In the genomic region with DNA sequence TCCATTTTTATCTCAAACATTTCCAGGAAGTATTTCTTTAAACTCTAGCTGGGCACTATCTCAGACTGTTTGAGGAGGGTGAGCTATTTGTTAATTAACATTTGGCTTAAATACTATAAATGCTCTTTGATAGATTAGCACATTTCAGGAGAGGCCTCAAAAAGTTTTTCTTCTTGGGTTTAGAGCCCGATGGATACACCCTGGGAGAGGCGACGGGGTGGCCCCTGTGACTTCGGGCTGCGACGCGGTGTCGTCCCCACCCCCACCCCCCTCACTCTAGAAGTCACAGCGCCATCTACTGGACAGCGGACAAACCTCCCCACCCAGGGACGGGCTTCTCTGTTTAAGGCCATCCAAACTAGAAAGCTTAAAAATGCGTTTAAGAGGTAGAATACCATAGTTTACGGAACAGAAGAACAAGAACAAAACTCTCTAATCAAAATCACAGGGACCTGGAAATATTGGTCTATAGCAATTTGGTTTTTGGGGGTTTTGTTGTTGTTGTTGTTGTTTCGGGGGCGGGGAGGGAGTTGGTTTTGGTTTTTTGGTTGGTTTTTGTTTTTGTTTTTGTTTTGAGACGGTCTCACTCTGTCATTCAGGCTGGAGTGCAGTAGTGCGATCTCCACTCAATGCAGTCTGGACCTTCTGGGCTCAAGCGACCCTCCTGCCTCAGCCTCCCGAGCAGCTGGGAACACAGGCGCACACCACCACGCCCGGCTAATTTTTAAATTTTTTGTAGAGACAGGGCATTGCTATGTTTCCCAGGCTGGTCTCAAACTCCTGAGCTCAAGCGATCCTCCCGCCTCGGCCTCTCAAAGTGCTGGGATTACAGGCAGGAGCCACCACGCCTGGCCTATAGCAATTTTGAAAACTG, we compare ENCODE assay signal across 8 cellular contexts.
DNase-seq lines count a peak whose midpoint lies in the region; ATAC-seq and TF ChIP-seq lines count a peak whose summit lies in the region.

No MANE protein-coding gene starts in this region.

- no peak overlapping the region for H2BK120ac ChIP-seq in H9 (ENCODE audit: low read depth, low read length, poor library complexity, severe bottlenecking)

- H3K4me3 Mint-ChIP-seq in H9: no peak overlapping the region; a peak in 2 of 5 replicates

- peaks cover 29 to 34% of the 10 kb centered on the region in 2 experiments for H3K4me1 Mint-ChIP-seq in H9

- no peak overlapping the region for H3K4me3 ChIP-seq in BJ (ENCODE audit: low read depth, low read length)
- H3K4me3 ChIP-seq in NT2/D1 (ENCODE audit: insufficient read length, low read depth): no peak overlapping the region

- H3K79me2 ChIP-seq in H9 (ENCODE audit: insufficient read depth, low read length): no peaks in the 10 kb centered on the region

- no peaks in the 10 kb centered on the region for H3K9me3 Mint-ChIP-seq in H9

- H3K27me3 ChIP-seq in BJ (ENCODE audit: control insufficient read depth, insufficient read depth, low read length) (no peaks in the 10 kb centered on the region), H9 (ENCODE audit: insufficient read depth, low read length) (no peaks in the 10 kb centered on the region), NT2/D1 (ENCODE audit: insufficient read depth, insufficient read length) (peaks cover 5% of the 10 kb centered on the region)

- no peak overlapping the region for H4K5ac ChIP-seq in H9 (ENCODE audit: insufficient read length, low read depth, low read length)

- H3K4ac ChIP-seq in H9 (ENCODE audit: low read depth, low read length): no peak overlapping the region

- peaks cover 11% of the 10 kb centered on the region for H3K27me3 Mint-ChIP-seq in H9 (ENCODE audit: low read depth)

- H4K91ac ChIP-seq in H9 (ENCODE audit: insufficient read length, low read depth, low read length): no peak overlapping the region

- H3K36me3 Mint-ChIP-seq in H9 (ENCODE audit: insufficient read depth in 1 of 3, low read depth in 3 of 3): no peaks in the 10 kb centered on the region

- TF ChIP-seq CTCF in BJ (IDR thresholded peaks at IDR 0.05; ENCODE audit: insufficient read depth, low read depth, low read length) (peak; percentile 86), H9 (conservative IDR thresholded peaks at IDR 0.05) (peak; percentile 81)

- H3K79me1 ChIP-seq in H9 (ENCODE audit: insufficient read depth, low read depth, low read length, poor library complexity, severe bottlenecking): no peaks in the 10 kb centered on the region

- H3K27ac ChIP-seq in H9 (ENCODE audit: insufficient read length, low read depth, low read length): no peak overlapping the region

- H2BK15ac ChIP-seq in H9 (ENCODE audit: low read depth, low read length): no peak overlapping the region

- no peak overlapping the region for H3K56ac ChIP-seq in H9 (ENCODE audit: insufficient read length, low read depth, low read length)

- H4K8ac ChIP-seq in H9 (replicated peaks; ENCODE audit: insufficient read length, low read depth, low read length): no peak overlapping the region

- H2BK5ac ChIP-seq in H9 (ENCODE audit: insufficient read length, low read length): no peak overlapping the region

- H3K9ac ChIP-seq in H9 (ENCODE audit: extremely low read depth, insufficient read length, low read length): no peak overlapping the region
- no peak overlapping the region for H3K9ac ChIP-seq in NT2/D1 (ENCODE audit: insufficient read length, low read depth)

- ATAC-seq in GM21423 (IDR thresholded peaks at IDR 0.05; ENCODE audit: unreplicated experiment) (no peak), GM19035 (IDR thresholded peaks at IDR 0.05; ENCODE audit: unreplicated experiment) (no peak)

- intact Hi-C loops in head of caudate nucleus (cut with DNase I) (loop anchor here (5.0 kb wide), 1 partner anchor 501 kb away; no protein-coding TSS in a partner anchor), posterior vena cava (cut with DNase I) (loop anchor here in 1 of 2 donors (2.0 kb wide), 1 partner anchor 494 kb away; no protein-coding TSS in a partner anchor)

- H3K36me3 ChIP-seq in BJ (ENCODE audit: control insufficient read depth, insufficient read depth, low read length) (no peaks in the 10 kb centered on the region), NT2/D1 (ENCODE audit: insufficient read depth, insufficient read length, low read length) (no peaks in the 10 kb centered on the region)

- H3K4me1 ChIP-seq in H9 (ENCODE audit: insufficient read depth, low read length) (peaks cover 3% of the 10 kb centered on the region), NT2/D1 (ENCODE audit: insufficient read depth, insufficient read length) (peaks cover 9% of the 10 kb centered on the region)

- CTCF ChIA-PET in BJ (lab: Yijun Ruan, JAX): interaction anchor here (0.6 to 6.1 kb wide), 72 partner anchors 9 to 1242 kb away, joined by 3 to 117 read pairs (median 4); partner anchors contain the start of gene FOXC2

- no peak overlapping the region for H3K27ac Mint-ChIP-seq in H9

- H3K18ac ChIP-seq in H9 (ENCODE audit: insufficient read length, low read depth, low read length): no peak overlapping the region

- no peak overlapping the region for H2AK5ac ChIP-seq in H9 (ENCODE audit: insufficient read length, low read length)

- H3K9me3 ChIP-seq in H9 (ENCODE audit: control insufficient read depth, low read depth, low read length) (no peaks in the 10 kb centered on the region), NT2/D1 (ENCODE audit: insufficient read depth, low read length) (peaks cover 1% of the 10 kb centered on the region; the same call in 1 of the 2 replicates)

- no peak overlapping the region for H3K4me2 ChIP-seq in H9 (ENCODE audit: insufficient read depth, insufficient read length, low read length)

- POLR2A ChIA-PET in BJ (lab: Charles Lee): interaction anchor here (0.8 kb wide), 1 partner anchor 212 kb away, joined by 4 read pairs; no protein-coding TSS in a partner anchor

- H2BK12ac ChIP-seq in H9 (ENCODE audit: insufficient read length, low read depth, low read length): no peak overlapping the region

- no peaks in the 10 kb centered on the region for H3K23me2 ChIP-seq in H9 (ENCODE audit: insufficient read length, low read depth, low read length, poor library complexity, severe bottlenecking)

- no peak overlapping the region for H3K23ac ChIP-seq in H9 (ENCODE audit: insufficient read length, low read depth, low read length)

- no peak overlapping the region for H3K14ac ChIP-seq in H9 (ENCODE audit: insufficient read depth, low read length)

- H2AFZ ChIP-seq in H9 (ENCODE audit: low read length): no peak overlapping the region

- WGBS in H9 (ENCODE audit: extremely low coverage, insufficient read length, low lambda C conversion rate): 100% methylated on average over 2 of the region's 26 CpGs

- DNase-seq in BJ (ENCODE audit: low read depth): no peak
- DNase-seq in H9: peak; percentile 75
- DNase-seq in NT2/D1 (ENCODE audit: low read depth, low spot score): peak; percentile 68
- DNase-seq in activated naive CD4-positive, alpha-beta T cell treated with Interleukin-2 at 50 U/mL for 16 hours: peak; percentile 32
- DNase-seq in head of caudate nucleus: peak; percentile 36 to 87 (median 64)
- peak; percentile 92 for DNase-seq in posterior vena cava (ENCODE audit: low spot score)

- H2BK20ac ChIP-seq in H9 (ENCODE audit: low read depth, low read length, poor library complexity, severe bottlenecking): no peak overlapping the region

- H4K20me1 ChIP-seq in H9 (ENCODE audit: control insufficient read depth, insufficient read depth, insufficient read length): no peaks in the 10 kb centered on the region

- no peak overlapping the region for H3T11ph ChIP-seq in H9 (ENCODE audit: low read length)
